ENCODE assay signal across 15 cellular contexts in the genomic region with DNA sequence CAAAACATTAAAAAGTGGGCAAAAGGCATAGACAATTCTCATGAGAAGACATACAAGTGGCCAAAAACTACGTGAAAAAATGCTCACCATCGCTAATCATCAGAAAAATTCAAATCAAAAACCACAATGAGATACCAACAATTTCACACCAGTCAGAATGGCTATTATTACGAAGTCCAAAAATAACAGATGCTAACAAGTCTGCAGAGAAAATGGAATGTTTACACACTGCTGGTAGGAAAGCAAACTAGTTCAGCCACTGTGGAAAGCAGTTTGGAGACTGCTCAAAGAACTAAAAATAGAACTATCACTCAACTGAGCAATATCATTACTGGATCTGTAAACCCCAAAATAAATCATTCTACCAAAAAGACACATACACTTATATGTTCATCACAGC.
DNase-seq lines count a peak whose midpoint lies in the region; ATAC-seq and TF ChIP-seq lines count a peak whose summit lies in the region.
"Had no signal": no experiment of that assay in that cellular context is flagged by ENCODE, and none has a peak within 500 bp of the region (broad histone marks: within the 10 kb centered on the region; RNA-seq: fewer than 3 reads in every experiment).

No MANE protein-coding gene starts in this region.

- no peak overlapping the region for H3K18ac ChIP-seq in mesenchymal stem cell (ENCODE audit: low read depth in 1 of 2, low read length in 2 of 2)

- peak; percentile 16 for DNase-seq in EL
- peak; percentile 15 for DNase-seq in amniotic epithelial cell (ENCODE audit: low read depth)
- DNase-seq in choroid plexus epithelial cell (ENCODE audit: low read depth), result peak; percentile 75
- peak; percentile 64 for DNase-seq in mesenchymal stem cell
- no peak for DNase-seq in NCI-H524 (lab: John Stamatoyannopoulos, UW)
- DNase-seq in DMS 273 (lab: John Stamatoyannopoulos, UW; ENCODE audit: unreplicated experiment), result no peak
- DNase-seq: DMS 273 treated with DMSO at 0.1 percent for 48 hours; H7; NCI-H1930; NK-92 treated with Interleukin-12 subunit alpha and Interleukin-12 subunit beta, amount 100 ng/mL, for 24 hours; SHP77 treated with DMSO at 0.1 percent for 48 hours had no signal

- no peak overlapping the region for H3K4me2 ChIP-seq in mesenchymal stem cell (ENCODE audit: low read length, poor library complexity, severe bottlenecking)
- H3K4me2 ChIP-seq: A549 had no signal

- no peak overlapping the region for H3K4me3 ChIP-seq in choroid plexus epithelial cell (ENCODE audit: low read depth, low read length)
- no peak overlapping the region for H3K4me3 ChIP-seq in mesenchymal stem cell (ENCODE audit: insufficient read depth in 1 of 2, low read depth in 1 of 2, low read length in 2 of 2)
- H3K4me3 ChIP-seq: A549 had no signal

- H4K91ac ChIP-seq in mesenchymal stem cell (ENCODE audit: low read length), result no peak overlapping the region

- ATAC-seq in HG02588 (IDR thresholded peaks at IDR 0.05; ENCODE audit: unreplicated experiment) (no peak), GM18868 (IDR thresholded peaks at IDR 0.05; ENCODE audit: unreplicated experiment) (no peak)
- ATAC-seq: A549 had no signal

- H3K79me1 ChIP-seq in mesenchymal stem cell (replicated peaks; ENCODE audit: low read length, poor library complexity, severe bottlenecking), result peaks cover 7% of the 10 kb centered on the region

- H3K14ac ChIP-seq in mesenchymal stem cell (ENCODE audit: low read length in 2 of 2), result no peak overlapping the region

- H3K4ac ChIP-seq in mesenchymal stem cell (ENCODE audit: low read depth in 1 of 2, low read length in 2 of 2), result no peak overlapping the region

- H4K8ac ChIP-seq in mesenchymal stem cell (ENCODE audit: low read length), result no peak overlapping the region

- no peak overlapping the region for H2AFZ ChIP-seq in mesenchymal stem cell (ENCODE audit: low read depth, low read length)

- H3K27ac ChIP-seq in mesenchymal stem cell (ENCODE audit: low read length, poor library complexity, severe bottlenecking), result no peak overlapping the region
- H3K27ac ChIP-seq: A549, C4-2B had no signal

- no peak overlapping the region for H2BK12ac ChIP-seq in mesenchymal stem cell (ENCODE audit: low read length in 2 of 2)

- WGBS in mesenchymal stem cell, result 64% methylated on average over 3 of the region's 3 CpGs

- H2BK15ac ChIP-seq in mesenchymal stem cell (ENCODE audit: low read depth, poor library complexity, severe bottlenecking), result no peak overlapping the region

- TF ChIP-seq CTCF in choroid plexus epithelial cell (conservative IDR thresholded peaks at IDR 0.05; ENCODE audit: low read depth, low read length), result no peak

- H2BK120ac ChIP-seq in mesenchymal stem cell (ENCODE audit: low read depth, low read length), result no peak overlapping the region

- H2AK5ac ChIP-seq in mesenchymal stem cell (ENCODE audit: low read length, severe bottlenecking), result no peak overlapping the region

- no peaks in the 10 kb centered on the region for H3K36me3 ChIP-seq in mesenchymal stem cell (ENCODE audit: control insufficient read depth in 1 of 2, insufficient read depth in 2 of 2, low read depth in 1 of 2, low read length in 2 of 2)

- H3K9ac ChIP-seq in mesenchymal stem cell (ENCODE audit: low read length), result no peak overlapping the region

- no peaks in the 10 kb centered on the region for H3K9me3 ChIP-seq in mesenchymal stem cell (ENCODE audit: control insufficient read depth, low read length)
- H3K9me3 ChIP-seq: A549 had no signal

- H3K4me1 ChIP-seq in mesenchymal stem cell (ENCODE audit: control insufficient read depth, insufficient read depth, low read depth, low read length), result peaks cover 2% of the 10 kb centered on the region
- H3K4me1 ChIP-seq: A549 had no signal

- H3K23ac ChIP-seq in mesenchymal stem cell (ENCODE audit: low read length in 2 of 2), result no peak overlapping the region

- H3K27me3 ChIP-seq in mesenchymal stem cell (ENCODE audit: control insufficient read depth in 1 of 2, insufficient read depth in 1 of 2, low read length in 2 of 2), result no peaks in the 10 kb centered on the region

- H2BK5ac ChIP-seq in mesenchymal stem cell (ENCODE audit: low read depth, low read length, poor library complexity, severe bottlenecking), result no peak overlapping the region

Comparison
In these comparisons a context has a peak if more than half of its experiments do, and no peak if none do; other contexts are left out.
1. DNase-seq: peak in EL (single experiment), amniotic epithelial cell (single experiment), choroid plexus epithelial cell (single experiment) and mesenchymal stem cell (single experiment); none in NCI-H524 (0 of 2) and DMS 273 (single experiment).